ENCODE assay signal across 10 cellular contexts in the genomic region with DNA sequence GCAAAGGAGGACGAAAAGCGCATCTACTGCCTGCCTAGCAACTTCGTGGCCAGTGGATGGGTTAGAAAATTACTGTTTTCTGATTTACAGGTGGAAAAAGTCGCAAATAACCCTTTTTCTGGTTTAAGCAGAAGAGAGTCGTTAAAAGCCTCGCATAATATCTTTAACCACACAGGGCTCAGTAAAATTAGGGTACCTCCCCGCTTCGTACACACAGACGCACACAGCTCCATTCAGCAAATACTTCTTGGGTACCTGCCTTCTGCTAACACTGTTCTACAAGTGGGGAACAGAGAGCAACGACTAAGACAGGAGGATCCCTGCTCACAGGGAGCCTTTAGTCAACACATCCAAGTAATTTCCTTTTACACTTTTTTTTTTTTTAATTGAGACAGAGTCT. TPM values are rescaled to one million over a fixed set of nuclear protein-coding genes. Genes with fewer than 3 reads are reported as not detected.
DNase-seq lines count a peak whose midpoint lies in the region; ATAC-seq, FAIRE-seq and TF ChIP-seq lines count a peak whose summit lies in the region.
"Had no signal": no experiment of that assay in that cellular context is flagged by ENCODE, and none has a peak within 500 bp of the region (broad histone marks: within the 10 kb centered on the region; RNA-seq: fewer than 3 reads in every experiment).

No MANE protein-coding gene starts in this region.

- CTCF ChIA-PET in endothelial cell of umbilical vein (lab: Charles Lee), result interaction anchor here (0.6 kb wide), 1 partner anchor 34 kb away, joined by 4 read pairs; no protein-coding TSS in a partner anchor

- TF ChIP-seq CTCF in RWPE2 (IDR thresholded peaks at IDR 0.05; ENCODE audit: poor library complexity, severe bottlenecking) (no peak), endothelial cell of umbilical vein (IDR thresholded peaks at IDR 0.05; ENCODE audit: extremely low read depth in 1 of 2, insufficient read depth in 1 of 2, low read depth in 1 of 2, low read length in 2 of 2) (no peak)

- H3K23ac ChIP-seq in trophoblast cell (ENCODE audit: low read length), result no peak overlapping the region

- H2AK5ac ChIP-seq in trophoblast cell (ENCODE audit: low read length), result no peak overlapping the region

- H3K9me1 ChIP-seq in endothelial cell of umbilical vein (replicated peaks; ENCODE audit: control insufficient read depth, extremely low read depth, insufficient read depth, low read length), result peaks cover 3% of the 10 kb centered on the region

- peak; percentile 42 for FAIRE-seq in endothelial cell of umbilical vein (lab: Jason Lieb, UNC)

- H3K14ac ChIP-seq in trophoblast cell (ENCODE audit: low read length), result peak overlapping the region; percentile 81

- ATAC-seq in GM21723 (IDR thresholded peaks at IDR 0.05; ENCODE audit: unreplicated experiment) (peak; percentile 18), RWPE2 (ENCODE audit: low read depth) (peak; percentile 7; the same call in 2 of the 3 replicates), GM18519 (IDR thresholded peaks at IDR 0.05; ENCODE audit: low FRiP score, unreplicated experiment) (no peak), left lobe of liver (no peak)

- TF ChIP-seq POLR2A in endothelial cell of umbilical vein (IDR thresholded peaks at IDR 0.05; ENCODE audit: low read depth, low read length), result no peak

- H3K9ac ChIP-seq in endothelial cell of umbilical vein (replicated peaks; ENCODE audit: extremely low read depth, insufficient read depth, low read length), result peak overlapping the region; percentile 68
- no peak overlapping the region for H3K9ac ChIP-seq in trophoblast cell (ENCODE audit: low read length)

- H3K79me2 ChIP-seq in endothelial cell of umbilical vein (ENCODE audit: control insufficient read depth, insufficient read depth, low read length), result no peaks in the 10 kb centered on the region
- peaks cover 3% of the 10 kb centered on the region for H3K79me2 ChIP-seq in trophoblast cell (ENCODE audit: control insufficient read depth, insufficient read depth, low read length, poor library complexity)

- dilution Hi-C loops in endothelial cell of umbilical vein (cut with MboI; ENCODE audit: extremely low pct_ligation_motif_present, low sequenced_read_pairs), result no loop called here

- DNase-seq in Daoy (ENCODE audit: low read depth) (peak; percentile 13), RWPE2 (ENCODE audit: low spot score) (no peak), endothelial cell of umbilical vein (ENCODE audit: low read depth, low spot score) (no peak), trophoblast cell (no peak), left lobe of liver (ENCODE audit: low spot score) (no peak)
- DNase-seq in activated effector memory CD4-positive, alpha-beta T cell treated with Interleukin-2 at 50 U/mL for 16 hours, result no peak

- H4K91ac ChIP-seq in trophoblast cell (ENCODE audit: low read depth, low read length), result peak overlapping the region; percentile 52

- POLR2A ChIA-PET in endothelial cell of umbilical vein (lab: Charles Lee), result no interaction called here

- H2BK12ac ChIP-seq in trophoblast cell (ENCODE audit: low read length), result no peak overlapping the region

- H4K12ac ChIP-seq in trophoblast cell (ENCODE audit: low read depth, low read length), result peak overlapping the region; percentile 91

- H3K4me3 ChIP-seq in RWPE2 (ENCODE audit: severe bottlenecking) (peak overlapping the region; percentile 72), endothelial cell of umbilical vein (replicated peaks in 1 of 3; ENCODE audit: insufficient read depth in 1 of 3, low read depth in 1 of 3, low read length in 3 of 3) (peak overlapping the region; percentile 29 to 92 (median 65)), trophoblast cell (ENCODE audit: low read depth, low read length) (peak overlapping the region; percentile 83)

- H3K4ac ChIP-seq in trophoblast cell (ENCODE audit: low read depth, low read length), result peak overlapping the region; percentile 60

- no TSS peak for BruUV-seq in endothelial cell of umbilical vein (replicated peaks; lab: Mats Ljungman, UMichigan)

- peak overlapping the region; percentile 45 for H2BK120ac ChIP-seq in trophoblast cell (ENCODE audit: insufficient read depth, low read length, poor library complexity)

- intact Hi-C loops in endothelial cell of umbilical vein (cut with micrococcal nuclease), result loop anchor here (5.0 kb wide), 1 partner anchor 74 kb away; no protein-coding TSS in a partner anchor

- H3K18ac ChIP-seq in trophoblast cell (ENCODE audit: low read length), result peak overlapping the region; percentile 67

- peak overlapping the region; percentile 83 for H3K4me2 ChIP-seq in endothelial cell of umbilical vein (ENCODE audit: insufficient read depth, low read length)
- H3K4me2 ChIP-seq in trophoblast cell (ENCODE audit: low read length), result peak overlapping the region; percentile 72

- peak overlapping the region; percentile 87 for H4K8ac ChIP-seq in trophoblast cell (ENCODE audit: low read depth, low read length)

- H3K4me1 ChIP-seq in RWPE2 (ENCODE audit: insufficient read depth, poor library complexity, severe bottlenecking) (no peaks in the 10 kb centered on the region), endothelial cell of umbilical vein (ENCODE audit: control insufficient read depth, extremely low read depth, insufficient read depth, low read length) (peaks cover 10% of the 10 kb centered on the region), trophoblast cell (ENCODE audit: control insufficient read depth in 1 of 2, insufficient read depth in 2 of 2, low read length in 2 of 2) (peaks cover 0 to 5% of the 10 kb centered on the region in 2 experiments)

- H3K9me3 ChIP-seq in RWPE2 (ENCODE audit: severe bottlenecking), result no peaks in the 10 kb centered on the region
- H3K9me3 ChIP-seq in endothelial cell of umbilical vein (replicated peaks; ENCODE audit: control insufficient read depth, insufficient read depth, low read length), result no peaks in the 10 kb centered on the region
- H3K9me3 ChIP-seq in trophoblast cell (ENCODE audit: insufficient read depth, low read depth, low read length), result no peaks in the 10 kb centered on the region

- H3K36me3 ChIP-seq in RWPE2 (ENCODE audit: low read depth), result peaks cover 8% of the 10 kb centered on the region; the same call in 1 of the 2 replicates
- H3K36me3 ChIP-seq in endothelial cell of umbilical vein (ENCODE audit: control insufficient read depth in 2 of 2, extremely low read depth in 1 of 2, insufficient read depth in 2 of 2, low read length in 2 of 2), result peaks cover 0 to 3% of the 10 kb centered on the region in 2 experiments
- no peaks in the 10 kb centered on the region for H3K36me3 ChIP-seq in trophoblast cell (ENCODE audit: control insufficient read depth in 1 of 2, insufficient read depth in 2 of 2, low read length in 2 of 2)

- H3K79me1 ChIP-seq in trophoblast cell (ENCODE audit: low read length), result peaks cover 5% of the 10 kb centered on the region

- H4K20me1 ChIP-seq in endothelial cell of umbilical vein (replicated peaks; ENCODE audit: control insufficient read depth, extremely low read depth, insufficient read depth, low read length), result no peaks in the 10 kb centered on the region

- H3K27me3 ChIP-seq in RWPE2 (ENCODE audit: insufficient read depth, poor library complexity, severe bottlenecking) (no peaks in the 10 kb centered on the region), endothelial cell of umbilical vein (ENCODE audit: control insufficient read depth in 2 of 2, insufficient read depth in 2 of 2, low read length in 2 of 2) (no peaks in the 10 kb centered on the region), trophoblast cell (ENCODE audit: insufficient read depth, low read length) (no peaks in the 10 kb centered on the region)

- WGBS in trophoblast cell (ENCODE audit: extremely low coverage, insufficient coverage, insufficient read length), result no CpG with 5 or more reads among the region's 10 CpGs

- H2AFZ ChIP-seq in endothelial cell of umbilical vein (ENCODE audit: low read depth, low read length) (peak overlapping the region; percentile 81), trophoblast cell (ENCODE audit: insufficient read depth, low read length, poor library complexity) (peak overlapping the region; percentile 88)

- no peak overlapping the region for H2BK5ac ChIP-seq in trophoblast cell (ENCODE audit: low read depth, low read length, poor library complexity)

- peak overlapping the region; percentile 14 for H3K27ac ChIP-seq in RWPE2 (ENCODE audit: poor library complexity, severe bottlenecking)
- no peak overlapping the region for H3K27ac ChIP-seq in endothelial cell of umbilical vein (ENCODE audit: insufficient read depth, low read depth, low read length)
- no peak overlapping the region for H3K27ac ChIP-seq in trophoblast cell (ENCODE audit: low read depth, low read length)

TF ChIP-seq in endothelial cell of umbilical vein, 7 proteins besides CTCF, POLR2A, EP300 and RAD21:
- TF ChIP-seq JUN (IDR thresholded peaks at IDR 0.05; ENCODE audit: borderline replicate concordance, insufficient read depth, insufficient read length, low read depth), result no peak
- TF ChIP-seq, protein P1, sequence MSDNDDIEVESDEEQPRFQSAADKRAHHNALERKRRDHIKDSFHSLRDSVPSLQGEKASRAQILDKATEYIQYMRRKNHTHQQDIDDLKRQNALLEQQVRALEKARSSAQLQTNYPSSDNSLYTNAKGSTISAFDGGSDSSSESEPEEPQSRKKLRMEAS (IDR thresholded peaks at IDR 0.05; ENCODE audit: insufficient read depth, insufficient read length), result no peak

RNA-seq across cellular contexts. Expression of gene ALG6, which starts 0.7 kb away (rescaled TPM):
- total RNA-seq in Daoy (2014; rRNA removed; shearing (Covaris generic)), result 15.8 and 19.9 TPM in 2 replicates
- total RNA-seq in endothelial cell of umbilical vein (14.4 and 17.3 TPM in 2 replicates), left lobe of liver (5.4 TPM)
- 8.7 and 14.4 TPM in 2 replicates for polyA plus RNA-seq in endothelial cell of umbilical vein
- 8.1 and 8.8 TPM in 2 replicates for polyA plus RNA-seq in endothelial cell of umbilical vein (2011; cell fraction: cytosol; rRNA removed)
- 26.6 and 37.5 TPM in 2 replicates for polyA plus RNA-seq in endothelial cell of umbilical vein (2011; cell fraction: nucleus; rRNA removed)
- 13.4 and 15.6 TPM in 2 replicates for polyA plus RNA-seq in endothelial cell of umbilical vein (2012)
- 9.4 and 12.5 TPM in 2 replicates for polyA minus RNA-seq in endothelial cell of umbilical vein
- 4.8 TPM for polyA minus RNA-seq in endothelial cell of umbilical vein (2011; cell fraction: cytosol; rRNA and poly(A)+ RNA removed)
- polyA minus RNA-seq in endothelial cell of umbilical vein (2011; cell fraction: nucleus; rRNA and poly(A)+ RNA removed), result 13.6 and 24.5 TPM in 2 replicates
- polyA plus RNA-seq in trophoblast cell (2013), result 7.3 and 7.6 TPM in 2 replicates

RNA-seq across cellular contexts. Expression of gene FOXD3, which starts 45.8 kb away (rescaled TPM):
- total RNA-seq in Daoy (2014; rRNA removed; shearing (Covaris generic)), result 0.12 and 3.4 TPM in 2 replicates
- total RNA-seq in endothelial cell of umbilical vein (not detected in 2 replicates), left lobe of liver (0.15 TPM)
- not detected in 2 replicates for polyA plus RNA-seq in endothelial cell of umbilical vein
- not detected in 2 replicates for polyA plus RNA-seq in endothelial cell of umbilical vein (2011; cell fraction: cytosol; rRNA removed)
- polyA plus RNA-seq in endothelial cell of umbilical vein (2011; cell fraction: nucleus; rRNA removed), result not detected in 2 replicates
- polyA plus RNA-seq in endothelial cell of umbilical vein (2012), result not detected in 2 replicates
- polyA minus RNA-seq in endothelial cell of umbilical vein, result not detected in 2 replicates
- polyA minus RNA-seq in endothelial cell of umbilical vein (2011; cell fraction: cytosol; rRNA and poly(A)+ RNA removed), result not detected
- not detected in 2 replicates for polyA minus RNA-seq in endothelial cell of umbilical vein (2011; cell fraction: nucleus; rRNA and poly(A)+ RNA removed)
- polyA plus RNA-seq in trophoblast cell (2013), result not detected in 2 replicates
- total RNA-seq: activated CD8-positive, alpha-beta memory T cell treated with anti-CD3 and anti-CD28 coated beads for 36 hours; subcutaneous adipose tissue had no signal

Comparison
In these comparisons a context has a peak if more than half of its experiments do, and no peak if none do; other contexts are left out.
1. ATAC-seq: peak in GM21723 (single experiment) and RWPE2 (single experiment); none in GM18519 (single experiment) and left lobe of liver (single experiment).
2. Peak in every context shown above with its lines, with median percentiles within 50 percentile points of each other: H3K4me3 ChIP-seq.